In genomic region chr11:4087551-4087950, GRCh38 we compare ENCODE assay signal across 10 cellular contexts. TPM values are rescaled to one million over a fixed set of nuclear protein-coding genes. Genes with fewer than 3 reads are reported as not detected.
DNase-seq lines count a peak whose midpoint lies in the region; ATAC-seq and TF ChIP-seq lines count a peak whose summit lies in the region.
"Had no signal": no experiment of that assay in that cellular context is flagged by ENCODE, and none has a peak within 500 bp of the region (broad histone marks: within the 10 kb centered on the region; RNA-seq: fewer than 3 reads in every experiment).

No MANE protein-coding gene starts in this region.

- intact Hi-C loops in PC-3 (cut with micrococcal nuclease): no loop called here
- intact Hi-C loops in left cardiac atrium (cut with DNase I): no loop called here

- no peaks in the 10 kb centered on the region for H3F3A ChIP-seq in PC-3 (ENCODE audit: low read length, unreplicated experiment)

- no peaks in the 10 kb centered on the region for H3K9me3 ChIP-seq in PC-3 (ENCODE audit: low read length)
- no peaks in the 10 kb centered on the region for H3K9me3 ChIP-seq in gastroesophageal sphincter

- BruUV-seq in PC-3 (replicated peaks; lab: Mats Ljungman, UMichigan): no TSS peak

- H3K4me1 Mint-ChIP-seq in activated T-cell treated with anti-CD3 and anti-CD28 coated beads, Interleukin-2, amount 50 U/mL, for 24 hours (ENCODE audit: low read depth): peaks cover 60% of the 10 kb centered on the region
- peaks cover 48% of the 10 kb centered on the region for H3K4me1 Mint-ChIP-seq in central memory CD8-positive, alpha-beta T cell
- peaks cover 10% of the 10 kb centered on the region for H3K4me1 Mint-ChIP-seq in neural crest cell

- no peak overlapping the region for H2AFZ ChIP-seq in PC-3 (ENCODE audit: low read length)

- H3K36me3 ChIP-seq in PC-3 (ENCODE audit: low read depth, low read length) (0 out of 2 replicates have a peak, but pooled peaks cover 3% of the 10 kb centered on the region), gastroesophageal sphincter (peaks cover 3 to 95% of the 10 kb centered on the region in 2 donors)

- H3K27ac Mint-ChIP-seq in activated T-cell treated with anti-CD3 and anti-CD28 coated beads, Interleukin-2, amount 50 U/mL, for 24 hours: peak overlapping the region; percentile 73
- H3K27ac Mint-ChIP-seq in central memory CD8-positive, alpha-beta T cell (ENCODE audit: low read depth): peak overlapping the region; percentile 61
- no peak overlapping the region for H3K27ac Mint-ChIP-seq in neural crest cell (ENCODE audit: unreplicated experiment)

- H3K4me3 ChIP-seq in PC-3 (ENCODE audit: low read length) (no peak overlapping the region), gastroesophageal sphincter (no peak overlapping the region)

- no peak for TF ChIP-seq POLR2A in gastroesophageal sphincter (IDR thresholded peaks at IDR 0.05)

- no peaks in the 10 kb centered on the region for H3K4me1 ChIP-seq in PC-3 (ENCODE audit: insufficient read depth, low read length)
- no peaks in the 10 kb centered on the region for H3K4me1 ChIP-seq in gastroesophageal sphincter

- H3K27me3 ChIP-seq in PC-3 (ENCODE audit: low read length): no peaks in the 10 kb centered on the region
- no peaks in the 10 kb centered on the region for H3K27me3 ChIP-seq in gastroesophageal sphincter

- H4K20me1 ChIP-seq in PC-3 (ENCODE audit: low read length): no peaks in the 10 kb centered on the region

- no peak for TF ChIP-seq EP300 in gastroesophageal sphincter (IDR thresholded peaks at IDR 0.05)

- 80 to 83% methylated on average over 3 to 5 of the region's 5 CpGs for WGBS in gastroesophageal sphincter (ENCODE audit: low coverage in 1 of 2), 2 donors

- H3K27ac ChIP-seq in PC-3 (ENCODE audit: low read length): no peak overlapping the region
- H3K27ac ChIP-seq in gastroesophageal sphincter: no peak overlapping the region

- no peaks in the 10 kb centered on the region for H3K27me3 Mint-ChIP-seq in activated T-cell treated with anti-CD3 and anti-CD28 coated beads, Interleukin-2, amount 50 U/mL, for 24 hours
- no peaks in the 10 kb centered on the region for H3K27me3 Mint-ChIP-seq in central memory CD8-positive, alpha-beta T cell
- H3K27me3 Mint-ChIP-seq in neural crest cell (ENCODE audit: low read depth): no peaks in the 10 kb centered on the region

- POLR2A ChIA-PET in PC-3 (lab: Charles Lee; ENCODE audit: unreplicated experiment): no interaction called here

- H3K4me2 ChIP-seq in PC-3 (ENCODE audit: low read length): no peak overlapping the region

- no peak for DNase-seq in activated T-cell treated with anti-CD3 and anti-CD28 coated beads, Interleukin-2, amount 50 U/mL, for 24 hours
- no peak for DNase-seq in activated T-cell treated with anti-CD3 and anti-CD28 coated beads, Interleukin-2, amount 50 U/mL, for 48 hours
- DNase-seq in PC-3 (peak; percentile 10), neural crest cell (ENCODE audit: low read depth, low spot score) (no peak), left cardiac atrium (no peak), GM20000 (ENCODE audit: low spot score) (no peak)
- no peak for DNase-seq in central memory CD8-positive, alpha-beta T cell (ENCODE audit: low spot score in 2 of 2)
- DNase-seq: NCI-H1694 treated with DMSO at 0.1 percent for 48 hours; stimulated activated CD4-positive, alpha-beta T cell treated with anti-CD3 and anti-CD28 coated beads, Interleukin-4, amount 100 ng/mL, for 4 hours had no signal

- H3K9me3 Mint-ChIP-seq in activated T-cell treated with anti-CD3 and anti-CD28 coated beads, Interleukin-2, amount 50 U/mL, for 24 hours: no peaks in the 10 kb centered on the region
- no peaks in the 10 kb centered on the region for H3K9me3 Mint-ChIP-seq in central memory CD8-positive, alpha-beta T cell
- no peaks in the 10 kb centered on the region for H3K9me3 Mint-ChIP-seq in neural crest cell

- peaks cover 87% of the 10 kb centered on the region for H3K36me3 Mint-ChIP-seq in activated T-cell treated with anti-CD3 and anti-CD28 coated beads, Interleukin-2, amount 50 U/mL, for 24 hours (ENCODE audit: low read depth)
- H3K36me3 Mint-ChIP-seq in central memory CD8-positive, alpha-beta T cell (ENCODE audit: insufficient read depth): peaks cover 48% of the 10 kb centered on the region
- peaks cover 2% of the 10 kb centered on the region for H3K36me3 Mint-ChIP-seq in neural crest cell (ENCODE audit: low read depth)

- CTCF ChIA-PET in PC-3 (lab: Charles Lee): no interaction called here

- ATAC-seq in PC-3 (no peak), left cardiac atrium (no peak), gastroesophageal sphincter (no peak)
- ATAC-seq in central memory CD8-positive, alpha-beta T cell (replicated peaks; ENCODE audit: extremely low read depth, poor library complexity, severe bottlenecking): no peak

- no peak overlapping the region for H3K4me3 Mint-ChIP-seq in activated T-cell treated with anti-CD3 and anti-CD28 coated beads, Interleukin-2, amount 50 U/mL, for 24 hours
- H3K4me3 Mint-ChIP-seq in central memory CD8-positive, alpha-beta T cell: no peak overlapping the region
- no peak overlapping the region for H3K4me3 Mint-ChIP-seq in neural crest cell

- no peaks in the 10 kb centered on the region for H3K79me2 ChIP-seq in PC-3 (ENCODE audit: low read length)

- TF ChIP-seq CTCF in PC-3 (conservative IDR thresholded peaks at IDR 0.05; ENCODE audit: low read depth, low read length): peak; percentile 42; the same call in 1 of the 2 replicates
- TF ChIP-seq CTCF in neural crest cell (conservative IDR thresholded peaks at IDR 0.05): peak; percentile 29
- no peak for TF ChIP-seq CTCF in GM20000 (IDR thresholded peaks at IDR 0.05; ENCODE audit: extremely low read depth, missing control alignments)
- TF ChIP-seq CTCF in gastroesophageal sphincter (IDR thresholded peaks at IDR 0.05): peak in 1 of 4 experiments; percentile 5

- H3K9me2 ChIP-seq in PC-3 (replicated peaks; ENCODE audit: low read length): no peaks in the 10 kb centered on the region

- H3K9ac ChIP-seq in PC-3 (ENCODE audit: low read length): no peak overlapping the region

RNA-seq across cellular contexts. Expression of gene RRM1, which starts 7.0 kb away (rescaled TPM):
- total RNA-seq in PC-3 (2014; rRNA removed): 101 and 106 TPM in 2 replicates
- total RNA-seq in neural crest cell: 209 and 218 TPM in 2 replicates
- 10 to 100 TPM; 21.6 to 31.0 TPM for total RNA-seq in left cardiac atrium
- 10 to 100 TPM; 33.1 to 67.4 (median 43.6) TPM for total RNA-seq in gastroesophageal sphincter
